Comparison of ENCODE assay signal across 14 cellular contexts in the genomic region with DNA sequence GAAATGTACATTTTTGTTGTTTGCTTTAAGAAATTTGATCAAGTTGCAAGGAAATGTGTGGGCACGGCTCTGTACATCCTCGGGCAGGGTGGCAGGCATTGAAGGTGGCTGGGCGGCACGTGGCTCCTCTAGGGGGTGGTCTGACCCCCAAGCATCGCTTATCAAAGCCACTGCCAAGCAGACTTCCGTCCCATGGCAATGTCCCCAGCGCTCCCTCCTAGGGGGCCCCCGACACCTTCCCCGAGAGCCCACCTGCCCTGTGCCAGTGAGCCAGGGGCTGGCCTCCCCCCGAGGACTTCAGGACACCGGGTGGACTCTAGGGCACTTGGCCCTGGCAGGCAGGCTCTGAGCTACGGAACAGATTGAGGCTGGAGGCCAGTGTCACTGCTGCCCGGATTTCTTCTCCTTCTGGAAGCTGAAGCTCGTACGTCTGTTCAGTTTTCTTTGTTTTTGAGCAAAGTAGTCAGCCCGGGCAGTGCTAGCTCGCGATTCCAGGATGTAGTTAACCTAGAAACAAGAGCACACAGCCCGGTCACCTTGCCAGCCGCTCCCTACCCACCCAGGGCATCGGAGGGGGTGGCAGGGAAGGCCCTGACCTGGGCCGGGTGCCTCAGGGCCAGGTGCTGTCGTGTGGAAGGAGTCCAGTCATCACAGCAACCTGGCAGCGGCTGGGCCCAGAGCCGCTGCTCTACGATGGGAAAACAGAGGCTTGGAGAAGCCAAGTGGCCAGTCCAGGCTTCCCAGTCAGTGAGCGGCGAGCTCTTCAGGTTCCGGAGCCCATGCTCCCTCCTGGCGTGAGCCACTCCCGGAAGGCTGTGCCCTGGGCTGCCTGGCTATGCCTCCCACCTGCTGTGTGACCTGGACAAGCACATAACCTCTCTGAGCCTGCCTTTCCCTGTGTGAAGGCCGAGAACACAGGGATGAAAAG.
A peak's percentile ranks its signal among the peaks of the same experiment; 100 is the strongest.
DNase-seq lines count a peak whose midpoint lies in the region; ATAC-seq and TF ChIP-seq lines count a peak whose summit lies in the region.
"Had no signal": no experiment of that assay in that cellular context is flagged by ENCODE, and none has a peak within 500 bp of the region (broad histone marks: within the 10 kb centered on the region; RNA-seq: fewer than 3 reads in every experiment).

No MANE protein-coding gene starts in this region.

- H3K9me3 ChIP-seq in A673 (ENCODE audit: low read depth, low read length, poor library complexity, severe bottlenecking), result no peaks in the 10 kb centered on the region
- H3K9me3 ChIP-seq in neuronal stem cell (replicated peaks in 1 of 2; ENCODE audit: control insufficient read depth in 2 of 2, insufficient read depth in 1 of 2, low read depth in 1 of 2, low read length in 2 of 2), result peaks cover 0 to 1% of the 10 kb centered on the region in 2 donors
- no peaks in the 10 kb centered on the region for H3K9me3 ChIP-seq in lower lobe of right lung
- H3K9me3 ChIP-seq: SJCRH30 had no signal

- H3K27ac ChIP-seq in A673 (ENCODE audit: low read depth, low read length, poor library complexity, severe bottlenecking), result no peak overlapping the region
- H3K27ac ChIP-seq in coronary artery, result no peak overlapping the region
- no peak overlapping the region for H3K27ac ChIP-seq in neuronal stem cell (replicated peaks; ENCODE audit: low read length)
- H3K27ac ChIP-seq in lower lobe of right lung, result no peak overlapping the region
- H3K27ac ChIP-seq: GM23248, SJCRH30 had no signal

- no peak for ATAC-seq in lower lobe of right lung

- POLR2A ChIA-PET in A673 (lab: Charles Lee; ENCODE audit: low non-redundant PET), result no interaction called here

- H2BK5ac ChIP-seq in neuronal stem cell (ENCODE audit: low read length), result no peak overlapping the region

- H3K4me1 ChIP-seq in A673 (ENCODE audit: insufficient read depth, low read length, poor library complexity, severe bottlenecking) (peaks cover 3% of the 10 kb centered on the region), neuronal stem cell (ENCODE audit: control insufficient read depth in 2 of 2, insufficient read depth in 1 of 2, low read depth in 1 of 2, low read length in 2 of 2) (peaks cover 3 to 8% of the 10 kb centered on the region in 2 donors), lower lobe of right lung (no peaks in the 10 kb centered on the region)
- H3K4me1 ChIP-seq: SJCRH30 had no signal

- DNase-seq in A673 (ENCODE audit: low spot score), result no peak
- peak; percentile 44 for DNase-seq in H7
- peak; percentile 62 for DNase-seq in coronary artery (ENCODE audit: low spot score)
- no peak for DNase-seq in neuronal stem cell (ENCODE audit: low spot score)
- no peak for DNase-seq in lower lobe of right lung
- DNase-seq in UCSD-AML1 (lab: John Stamatoyannopoulos, UW; ENCODE audit: unreplicated experiment), result no peak
- DNase-seq in RKO (ENCODE audit: low spot score), result no peak
- DNase-seq: CD4-positive, alpha-beta memory T cell; GM23248; NCI-H1417 treated with DMSO at 0.1 percent for 48 hours; NCI-H2029 treated with DMSO at 0.1 percent for 48 hours; NCI-H510A; NCI-H82; SJCRH30 had no signal

- no peak overlapping the region for H4K91ac ChIP-seq in neuronal stem cell (ENCODE audit: low read depth, low read length, poor library complexity)

- no peak overlapping the region for H2BK120ac ChIP-seq in neuronal stem cell (ENCODE audit: low read depth, low read length)

- H2AFZ ChIP-seq in neuronal stem cell (ENCODE audit: low read length), result no peak overlapping the region
- H2AFZ ChIP-seq: GM23248 had no signal

- H3K4me2 ChIP-seq in neuronal stem cell (ENCODE audit: insufficient read depth, low read length, poor library complexity, severe bottlenecking), result no peak overlapping the region

- H3K36me3 ChIP-seq in A673 (ENCODE audit: insufficient read depth, low read length, poor library complexity, severe bottlenecking) (no peaks in the 10 kb centered on the region), H7 (replicated peaks; ENCODE audit: control insufficient read depth, insufficient read depth, low read length) (peaks cover 1% of the 10 kb centered on the region; the same call in 1 of the 2 replicates), neuronal stem cell (replicated peaks in 1 of 2; ENCODE audit: control insufficient read depth in 2 of 2, insufficient read depth in 2 of 2, low read length in 2 of 2) (peaks cover 3 to 20% of the 10 kb centered on the region in 2 donors), lower lobe of right lung (peaks cover 51% of the 10 kb centered on the region)
- H3K36me3 ChIP-seq: SJCRH30 had no signal

- no peak overlapping the region for H3K14ac ChIP-seq in neuronal stem cell (ENCODE audit: low read length)

- H4K8ac ChIP-seq in neuronal stem cell (ENCODE audit: low read depth, low read length), result no peak overlapping the region

- peak overlapping the region; percentile 36 for H3K18ac ChIP-seq in neuronal stem cell (ENCODE audit: low read length)

- H2BK15ac ChIP-seq in neuronal stem cell (ENCODE audit: low read length), result no peak overlapping the region

- CTCF ChIA-PET in A673 (lab: Charles Lee), result no interaction called here

- no CpG with 5 or more reads among the region's 32 CpGs for WGBS in neuronal stem cell (ENCODE audit: extremely low coverage in 2 of 2, insufficient read length in 2 of 2, insufficient replicate concordance in 1 of 2), 2 donors

- H3K4me3 ChIP-seq in A673 (ENCODE audit: low read depth, low read length, poor library complexity, severe bottlenecking) (no peak overlapping the region), H7 (ENCODE audit: insufficient read depth, low read depth, low read length) (no peak overlapping the region), coronary artery (no peak overlapping the region), neuronal stem cell (ENCODE audit: low read length in 2 of 2) (peak overlapping the region in 1 of 2 donors; percentile 37), lower lobe of right lung (no peak overlapping the region)
- H3K4me3 ChIP-seq: GM23248, SJCRH30 had no signal

- TF ChIP-seq CTCF in A673 (conservative IDR thresholded peaks at IDR 0.05; ENCODE audit: low read depth, low read length) (no peak), coronary artery (IDR thresholded peaks at IDR 0.05) (no peak), lower lobe of right lung (IDR thresholded peaks at IDR 0.05) (no peak)

- H3K27me3 ChIP-seq in A673 (replicated peaks; ENCODE audit: insufficient read depth, low read depth, low read length, poor library complexity) (no peaks in the 10 kb centered on the region), H7 (ENCODE audit: control insufficient read depth, insufficient read depth, low read length) (no peaks in the 10 kb centered on the region), neuronal stem cell (ENCODE audit: control insufficient read depth in 3 of 3, insufficient read depth in 3 of 3, low read depth in 1 of 3, low read length in 3 of 3) (no peaks in the 10 kb centered on the region), lower lobe of right lung (ENCODE audit: low read depth) (no peaks in the 10 kb centered on the region)
- H3K27me3 ChIP-seq: SJCRH30 had no signal

- peak overlapping the region; percentile 36 for H2AK5ac ChIP-seq in neuronal stem cell (ENCODE audit: low read depth, low read length)

- no peak overlapping the region for H3K4ac ChIP-seq in neuronal stem cell (ENCODE audit: low read length)

- no peak overlapping the region for H2BK12ac ChIP-seq in neuronal stem cell (ENCODE audit: low read length)

- intact Hi-C loops in A673 (cut with micrococcal nuclease; ENCODE audit: unreplicated experiment), result no loop called here
- intact Hi-C loops in lower lobe of right lung (cut with DNase I), result no loop called here

- H3K9ac ChIP-seq in neuronal stem cell (ENCODE audit: low read depth, low read length, poor library complexity), result no peak overlapping the region
- H3K9ac ChIP-seq: GM23248 had no signal

- H3K79me1 ChIP-seq in neuronal stem cell (ENCODE audit: low read depth, low read length), result no peaks in the 10 kb centered on the region

- peak overlapping the region; percentile 50 for H3K23ac ChIP-seq in neuronal stem cell (ENCODE audit: low read depth, low read length, poor library complexity)

- BruUV-seq in A673 (replicated peaks; lab: Mats Ljungman, UMichigan), result TSS peak; percentile 49

Comparison
In these comparisons a context has a peak if more than half of its experiments do, and no peak if none do; other contexts are left out.
1. DNase-seq: peak in H7 (single experiment) and coronary artery (single experiment); none in A673 (single experiment), neuronal stem cell (single experiment), lower lobe of right lung (single experiment), UCSD-AML1 (single experiment) and RKO (single experiment).